17 cellular contexts compared by ENCODE assay signal in the genomic region with DNA sequence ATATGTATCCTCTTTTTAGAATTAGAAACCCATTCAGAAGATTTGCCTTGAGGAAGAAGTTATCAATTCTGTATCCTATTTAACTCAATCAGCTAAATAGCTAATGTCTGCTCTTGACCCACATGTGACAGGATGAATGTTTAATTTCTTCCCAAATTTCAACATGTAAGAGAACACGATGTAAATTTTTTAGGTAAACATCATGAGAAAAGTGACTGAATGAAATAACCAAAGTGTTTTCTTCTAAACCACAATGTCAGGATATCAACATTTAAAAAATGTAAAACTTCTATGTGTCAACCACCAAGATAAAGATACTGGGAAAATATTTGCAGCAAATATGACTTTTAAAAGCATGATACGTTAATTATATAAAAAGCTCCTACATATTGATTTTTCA.
A peak's percentile ranks its signal among the peaks of the same experiment; 100 is the strongest.
DNase-seq lines count a peak whose midpoint lies in the region; ATAC-seq and TF ChIP-seq lines count a peak whose summit lies in the region.
"Had no signal": no experiment of that assay in that cellular context is flagged by ENCODE, and none has a peak within 500 bp of the region (broad histone marks: within the 10 kb centered on the region; RNA-seq: fewer than 3 reads in every experiment).

No MANE protein-coding gene starts in this region.

- DNase-seq in adipocyte (ENCODE audit: low read depth) (peak; percentile 34), choroid plexus epithelial cell (ENCODE audit: low read depth) (peak; percentile 72), iris pigment epithelial cell (ENCODE audit: low read depth) (peak; percentile 53), osteocyte (ENCODE audit: extremely low spot score, unreplicated experiment) (no peak), cardiac septum (ENCODE audit: low spot score) (no peak)
- no peak for DNase-seq in activated naive CD4-positive, alpha-beta T cell treated with anti-CD3 and anti-CD28 coated beads for 36 hours
- DNase-seq: C1 segment of cervical spinal cord; Calu3; CD4-positive, alpha-beta memory T cell; COR-L47; DMS53; DMS79 treated with DMSO at 0.1 percent for 48 hours; GF-D8; GM23248; H9 had no signal

- H3K4me1 ChIP-seq in adipocyte (ENCODE audit: control insufficient read depth, insufficient read depth, low read length), result peaks cover 35% of the 10 kb centered on the region

- no peaks in the 10 kb centered on the region for H3K9me3 ChIP-seq in adipocyte (ENCODE audit: control insufficient read depth, low read length)

- H3K27me3 Mint-ChIP-seq in osteocyte (ENCODE audit: unreplicated experiment), result no peaks in the 10 kb centered on the region
- no peaks in the 10 kb centered on the region for H3K27me3 Mint-ChIP-seq in activated naive CD4-positive, alpha-beta T cell treated with anti-CD3 and anti-CD28 coated beads for 36 hours (ENCODE audit: low read depth)
- H3K27me3 Mint-ChIP-seq in activated T-helper 17 cell treated with anti-CD3 and anti-CD28 coated beads, Interleukin-2, amount 50 U/mL, for 72 hours, result peaks cover 4% of the 10 kb centered on the region

- H3K9ac ChIP-seq in adipocyte (ENCODE audit: low read length), result no peak overlapping the region
- H3K9ac ChIP-seq: GM23248 had no signal

- TF ChIP-seq CTCF in choroid plexus epithelial cell (conservative IDR thresholded peaks at IDR 0.05; ENCODE audit: low read depth, low read length), result no peak
- no peak for TF ChIP-seq CTCF in osteocyte (IDR thresholded peaks at IDR 0.05)

- H3K36me3 ChIP-seq in adipocyte (ENCODE audit: control insufficient read depth, insufficient read depth, low read length, severe bottlenecking), result no peaks in the 10 kb centered on the region

- peaks cover 14% of the 10 kb centered on the region for H3K9me3 Mint-ChIP-seq in osteocyte (ENCODE audit: unreplicated experiment)
- H3K9me3 Mint-ChIP-seq in activated naive CD4-positive, alpha-beta T cell treated with anti-CD3 and anti-CD28 coated beads for 36 hours, result no peaks in the 10 kb centered on the region
- no peaks in the 10 kb centered on the region for H3K9me3 Mint-ChIP-seq in activated T-helper 17 cell treated with anti-CD3 and anti-CD28 coated beads, Interleukin-2, amount 50 U/mL, for 72 hours
- H3K9me3 Mint-ChIP-seq: H9 had no signal

- no peak for ATAC-seq in activated T-helper 17 cell treated with anti-CD3 and anti-CD28 coated beads, Interleukin-2, amount 50 U/mL, for 72 hours (replicated peaks)
- ATAC-seq: HCT116 had no signal

- CTCF ChIA-PET in activated naive CD4-positive, alpha-beta T cell treated with anti-CD3 and anti-CD28 coated beads for 36 hours (lab: Charles Lee), result no interaction called here

- peaks cover 4% of the 10 kb centered on the region for H3K36me3 Mint-ChIP-seq in osteocyte (ENCODE audit: unreplicated experiment)
- no peaks in the 10 kb centered on the region for H3K36me3 Mint-ChIP-seq in activated naive CD4-positive, alpha-beta T cell treated with anti-CD3 and anti-CD28 coated beads for 36 hours (ENCODE audit: low read depth)
- H3K36me3 Mint-ChIP-seq in activated T-helper 17 cell treated with anti-CD3 and anti-CD28 coated beads, Interleukin-2, amount 50 U/mL, for 72 hours (ENCODE audit: low read depth), result no peaks in the 10 kb centered on the region
- H3K36me3 Mint-ChIP-seq: CD4-positive, alpha-beta memory T cell had no signal

- H3K4me3 ChIP-seq in adipocyte (ENCODE audit: low read length), result no peak overlapping the region
- H3K4me3 ChIP-seq in choroid plexus epithelial cell (ENCODE audit: low read depth, low read length), result no peak overlapping the region
- H3K4me3 ChIP-seq: GM23248 had no signal

- H3K27me3 ChIP-seq in adipocyte (replicated peaks; ENCODE audit: control insufficient read depth, insufficient read depth, low read length), result no peaks in the 10 kb centered on the region

- intact Hi-C loops in cardiac septum (cut with DNase I), result no loop called here
- intact Hi-C loops in activated naive CD4-positive, alpha-beta T cell treated with anti-CD3 and anti-CD28 coated beads for 36 hours (cut with micrococcal nuclease), result no loop called here

- peaks cover 50% of the 10 kb centered on the region for H3K4me1 Mint-ChIP-seq in osteocyte (ENCODE audit: unreplicated experiment)
- peaks cover 11% of the 10 kb centered on the region for H3K4me1 Mint-ChIP-seq in activated naive CD4-positive, alpha-beta T cell treated with anti-CD3 and anti-CD28 coated beads for 36 hours (ENCODE audit: low read depth)
- H3K4me1 Mint-ChIP-seq in activated T-helper 17 cell treated with anti-CD3 and anti-CD28 coated beads, Interleukin-2, amount 50 U/mL, for 72 hours, result no peaks in the 10 kb centered on the region

- H3K27ac Mint-ChIP-seq in osteocyte (ENCODE audit: unreplicated experiment), result peak overlapping the region; percentile 27
- H3K27ac Mint-ChIP-seq in activated naive CD4-positive, alpha-beta T cell treated with anti-CD3 and anti-CD28 coated beads for 36 hours, result no peak overlapping the region
- H3K27ac Mint-ChIP-seq in activated T-helper 17 cell treated with anti-CD3 and anti-CD28 coated beads, Interleukin-2, amount 50 U/mL, for 72 hours, result no peak overlapping the region
- H3K27ac Mint-ChIP-seq: CD4-positive, alpha-beta memory T cell; H9 had no signal

- no peak overlapping the region for H3K4me3 Mint-ChIP-seq in osteocyte (ENCODE audit: unreplicated experiment)
- no peak overlapping the region for H3K4me3 Mint-ChIP-seq in activated naive CD4-positive, alpha-beta T cell treated with anti-CD3 and anti-CD28 coated beads for 36 hours
- H3K4me3 Mint-ChIP-seq in activated T-helper 17 cell treated with anti-CD3 and anti-CD28 coated beads, Interleukin-2, amount 50 U/mL, for 72 hours, result no peak overlapping the region
- H3K4me3 Mint-ChIP-seq: CD4-positive, alpha-beta memory T cell; H9 had no signal

Comparison
In these comparisons a context has a peak if more than half of its experiments do, and no peak if none do; other contexts are left out.
1. DNase-seq: peak in adipocyte (single experiment), choroid plexus epithelial cell (single experiment) and iris pigment epithelial cell (single experiment); none in osteocyte (single experiment), cardiac septum (single experiment) and activated naive CD4-positive, alpha-beta T cell treated with anti-CD3 and anti-CD28 coated beads for 36 hours (single experiment).